Comparison of ENCODE assay signal across 8 cellular contexts in the genomic region with DNA sequence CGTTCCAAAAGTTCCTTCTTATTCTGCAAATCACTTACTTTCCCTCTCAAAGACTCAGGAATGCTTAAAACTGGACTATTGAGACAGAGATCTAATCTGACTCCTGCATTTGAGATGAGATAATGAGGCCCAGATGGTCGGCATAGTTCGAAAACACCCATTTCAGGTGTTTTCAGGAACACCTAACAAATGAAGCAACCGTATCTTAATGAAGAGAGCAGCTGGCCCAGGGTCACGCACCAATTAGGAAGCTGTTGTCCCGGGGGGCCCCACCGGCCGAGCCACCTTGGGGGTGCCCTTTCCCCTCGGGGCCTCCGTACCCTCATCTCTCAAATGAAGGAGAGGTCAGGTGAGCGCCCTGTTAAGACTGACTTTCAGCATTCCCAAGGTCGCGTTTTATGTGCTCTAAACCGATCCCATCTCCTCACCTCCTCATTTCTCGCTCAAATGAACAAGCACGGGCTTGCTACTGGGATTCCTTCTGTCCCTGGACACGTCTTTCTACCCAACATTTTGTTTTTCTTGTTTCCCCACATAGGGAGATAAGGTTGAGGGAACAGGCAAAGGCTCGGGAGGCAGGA. TPM values are rescaled to one million over a fixed set of nuclear protein-coding genes. Genes with fewer than 3 reads are reported as not detected.
DNase-seq lines count a peak whose midpoint lies in the region; ATAC-seq, FAIRE-seq and TF ChIP-seq lines count a peak whose summit lies in the region.

No MANE protein-coding gene starts in this region.

- peaks cover 1% of the 10 kb centered on the region for H3K36me3 Mint-ChIP-seq in activated T-cell treated with anti-CD3 and anti-CD28 coated beads, Interleukin-2, amount 50 U/mL, for 4 hours (ENCODE audit: insufficient read depth)
- peaks cover 7% of the 10 kb centered on the region for H3K36me3 Mint-ChIP-seq in astrocyte (ENCODE audit: low read depth, unreplicated experiment)

- peaks cover 5% of the 10 kb centered on the region for H3K27me3 Mint-ChIP-seq in activated T-cell treated with anti-CD3 and anti-CD28 coated beads, Interleukin-2, amount 50 U/mL, for 4 hours (ENCODE audit: low read depth)
- peaks cover 19% of the 10 kb centered on the region for H3K27me3 Mint-ChIP-seq in astrocyte (ENCODE audit: low read depth, unreplicated experiment)

- H3K9me3 ChIP-seq in astrocyte (ENCODE audit: insufficient read depth, low read depth, low read length), result no peaks in the 10 kb centered on the region
- no peaks in the 10 kb centered on the region for H3K9me3 ChIP-seq in stomach smooth muscle (ENCODE audit: control insufficient read depth in 2 of 2, low read length in 2 of 2)

- no peak for DNase-seq in activated T-cell treated with anti-CD3 and anti-CD28 coated beads, Interleukin-2, amount 50 U/mL, for 4 hours
- no peak for DNase-seq in activated T-cell treated with anti-CD3 and anti-CD28 coated beads, Interleukin-2, amount 50 U/mL, for 48 hours
- DNase-seq in astrocyte (ENCODE audit: low read depth) (no peak), inferior parietal cortex (ENCODE audit: extremely low spot score) (peak; percentile 13), erythroblast (lab: John Stamatoyannopoulos, UW) (no peak), AG08395 (ENCODE audit: low spot score) (no peak)
- no peak for DNase-seq in effector CD8-positive, alpha-beta T cell (lab: John Stamatoyannopoulos, UW)

- no peak for ATAC-seq in activated T-cell treated with anti-CD3 and anti-CD28 coated beads, Interleukin-2, amount 50 U/mL, for 4 hours

- peaks cover 34% of the 10 kb centered on the region for H3K4me1 Mint-ChIP-seq in activated T-cell treated with anti-CD3 and anti-CD28 coated beads, Interleukin-2, amount 50 U/mL, for 4 hours (ENCODE audit: low read depth)
- H3K4me1 Mint-ChIP-seq in astrocyte (ENCODE audit: low read depth, unreplicated experiment), result peaks cover 8% of the 10 kb centered on the region

- no peak for FAIRE-seq in astrocyte (lab: Jason Lieb, UNC)

- no peak for TF ChIP-seq CTCF in astrocyte (IDR thresholded peaks at IDR 0.05; ENCODE audit: insufficient read depth, low read depth, low read length)

- peaks cover 52% of the 10 kb centered on the region for H4K20me1 ChIP-seq in astrocyte (ENCODE audit: insufficient read depth, low read length)

- H3K4me2 ChIP-seq in astrocyte (ENCODE audit: low read length), result peak overlapping the region; percentile 97

- peaks cover 51% of the 10 kb centered on the region for H3K79me2 ChIP-seq in astrocyte (ENCODE audit: insufficient read depth, low read length)

- H3K27ac ChIP-seq in astrocyte (ENCODE audit: low read depth, low read length) (no peak overlapping the region), stomach smooth muscle (ENCODE audit: low read length) (no peak overlapping the region)

- H2AFZ ChIP-seq in astrocyte (ENCODE audit: low read depth, low read length), result peak overlapping the region; percentile 95

- H3K27ac Mint-ChIP-seq in astrocyte (ENCODE audit: unreplicated experiment), result no peak overlapping the region

- H3K27me3 ChIP-seq in astrocyte (ENCODE audit: insufficient read depth, low read length) (no peaks in the 10 kb centered on the region), stomach smooth muscle (ENCODE audit: control insufficient read depth in 1 of 2, insufficient read depth in 2 of 2, low read length in 2 of 2) (no peaks in the 10 kb centered on the region)

- H3K36me3 ChIP-seq in astrocyte (ENCODE audit: insufficient read depth, low read length) (no peaks in the 10 kb centered on the region), stomach smooth muscle (ENCODE audit: control insufficient read depth in 2 of 2, insufficient read depth in 2 of 2, low read length in 2 of 2) (peaks cover 0 to 5% of the 10 kb centered on the region in 2 donors)

- H3K4me3 ChIP-seq in astrocyte (ENCODE audit: insufficient read depth, low read depth, low read length) (peak overlapping the region; percentile 76), stomach smooth muscle (ENCODE audit: low read length in 2 of 2) (peak overlapping the region; percentile 81 to 93)

- H3K4me3 Mint-ChIP-seq in activated T-cell treated with anti-CD3 and anti-CD28 coated beads, Interleukin-2, amount 50 U/mL, for 4 hours, result peak overlapping the region; percentile 99
- peak overlapping the region; percentile 90 for H3K4me3 Mint-ChIP-seq in astrocyte (ENCODE audit: unreplicated experiment)

- TF ChIP-seq POLR2A in erythroblast (IDR thresholded peaks at IDR 0.05; ENCODE audit: low read length), result no peak

- H3K9me3 Mint-ChIP-seq in activated T-cell treated with anti-CD3 and anti-CD28 coated beads, Interleukin-2, amount 50 U/mL, for 4 hours, result peaks cover 3% of the 10 kb centered on the region
- peaks cover 10% of the 10 kb centered on the region for H3K9me3 Mint-ChIP-seq in astrocyte (ENCODE audit: unreplicated experiment)

- H3K4me1 ChIP-seq in astrocyte (ENCODE audit: insufficient read depth, low read length) (peaks cover 14% of the 10 kb centered on the region), stomach smooth muscle (ENCODE audit: control insufficient read depth, insufficient read depth, low read length) (peaks cover 29% of the 10 kb centered on the region)

- H3K9ac ChIP-seq in astrocyte (ENCODE audit: low read length), result peak overlapping the region; percentile 87
- H3K9ac ChIP-seq in stomach smooth muscle (ENCODE audit: low read length in 2 of 2), result peak overlapping the region; percentile 77 to 80

RNA-seq across cellular contexts. Expression of a gene that starts 0.8 kb away (rescaled TPM):
- 100 to 1,000 TPM; 111 to 145 (median 118) TPM for total RNA-seq in activated T-cell treated with anti-CD3 and anti-CD28 coated beads, Interleukin-2, amount 50 U/mL, for 4 hours
- total RNA-seq in astrocyte, result 191 and 203 TPM in 2 replicates
